23 cellular contexts compared by ENCODE assay signal in genomic region chr12:9752145-9752717, GRCh38. TPM values are rescaled to one million over a fixed set of nuclear protein-coding genes. Genes with fewer than 3 reads are reported as not detected.
A peak's percentile ranks its signal among the peaks of the same experiment; 100 is the strongest.
DNase-seq lines count a peak whose midpoint lies in the region; ATAC-seq and TF ChIP-seq lines count a peak whose summit lies in the region.
"Had no signal": no experiment of that assay in that cellular context is flagged by ENCODE, and none has a peak within 500 bp of the region (broad histone marks: within the 10 kb centered on the region; RNA-seq: fewer than 3 reads in every experiment).

No MANE protein-coding gene starts in this region.

- DNase-seq in activated T-cell treated with anti-CD3 and anti-CD28 coated beads, Interleukin-2, amount 50 U/mL, for 72 hours = no peak
- DNase-seq in activated T-cell treated with anti-CD3 and anti-CD28 coated beads, Interleukin-2, amount 50 U/mL, for 1 hour = no peak
- no peak for DNase-seq in activated B cell treated with CpG ODN at 0.5 μM for 24 hours
- DNase-seq in central memory CD8-positive, alpha-beta T cell (ENCODE audit: low spot score in 2 of 2) = no peak
- no peak for DNase-seq in stimulated activated naive CD8-positive, alpha-beta T cell treated with anti-CD3 and anti-CD28 coated beads, Interleukin-15, Interleukin-2, amounts not matched to agents 100 U/mL and 50 U/mL, for 24 hours
- DNase-seq in NCI-H1048 (lab: John Stamatoyannopoulos, UW) = no peak
- no peak for DNase-seq in GM13976 (ENCODE audit: low spot score)
- DNase-seq: brain microvascular endothelial cell, colonic mucosa, GF-D8, head of caudate nucleus, NCI-H187 treated with DMSO at 0.1 percent for 48 hours, NCI-H345, PC-3, SHP77 treated with DMSO at 0.1 percent for 48 hours, stomach, transverse colon had no signal

- POLR2A ChIA-PET in activated B cell treated with CpG ODN at 0.5 μM for 24 hours (lab: Charles Lee) = interaction anchor here (4.3 kb wide), 1 partner anchor 46 kb away, joined by 34 read pairs; no protein-coding TSS in a partner anchor

- in situ Hi-C loops in GM13976 (cut with MboI; ENCODE audit: low sequenced_read_pairs, unreplicated experiment) = no loop called here

- peak; percentile 29 to 31 for ATAC-seq in activated T-cell treated with anti-CD3 and anti-CD28 coated beads, Interleukin-2, amount 50 U/mL, for 72 hours (replicated peaks in 1 of 2)
- no peak for ATAC-seq in activated B cell treated with CpG ODN at 0.5 μM for 24 hours (ENCODE audit: low read depth)
- ATAC-seq in central memory CD8-positive, alpha-beta T cell (replicated peaks; ENCODE audit: extremely low read depth, poor library complexity, severe bottlenecking) = peak; percentile 26
- ATAC-seq in stimulated activated naive CD8-positive, alpha-beta T cell treated with anti-CD3 and anti-CD28 coated beads, Interleukin-15, Interleukin-2, amounts not matched to agents 100 U/mL and 50 U/mL, for 24 hours = peak; percentile 5
- no peak for ATAC-seq in HG03378 (IDR thresholded peaks at IDR 0.05; ENCODE audit: unreplicated experiment)
- ATAC-seq: left lobe of liver, PC-3 had no signal

- peak overlapping the region; percentile 79 to 100 for H3K4me3 Mint-ChIP-seq in activated T-cell treated with anti-CD3 and anti-CD28 coated beads, Interleukin-2, amount 50 U/mL, for 72 hours
- no peak overlapping the region for H3K4me3 Mint-ChIP-seq in activated B cell treated with CpG ODN at 0.5 μM for 24 hours
- H3K4me3 Mint-ChIP-seq in central memory CD8-positive, alpha-beta T cell = peak overlapping the region; percentile 57
- H3K4me3 Mint-ChIP-seq: mesothelial cell of epicardium had no signal

- H3K4me1 Mint-ChIP-seq in activated T-cell treated with anti-CD3 and anti-CD28 coated beads, Interleukin-2, amount 50 U/mL, for 72 hours (ENCODE audit: low read depth) = peaks cover 58% of the 10 kb centered on the region
- H3K4me1 Mint-ChIP-seq in activated B cell treated with CpG ODN at 0.5 μM for 24 hours = peaks cover 49% of the 10 kb centered on the region
- H3K4me1 Mint-ChIP-seq in central memory CD8-positive, alpha-beta T cell = peaks cover 50% of the 10 kb centered on the region

- intact Hi-C loops in activated B cell treated with CpG ODN at 0.5 μM for 24 hours (cut with micrococcal nuclease) = loop anchor here (5.0 to 10.0 kb wide), 2 partner anchors 460 to 613 kb away; partner anchors contain the start of gene GABARAPL1

- H3K27ac Mint-ChIP-seq in activated T-cell treated with anti-CD3 and anti-CD28 coated beads, Interleukin-2, amount 50 U/mL, for 72 hours = peak overlapping the region; percentile 86
- peak overlapping the region; percentile 66 for H3K27ac Mint-ChIP-seq in activated B cell treated with CpG ODN at 0.5 μM for 24 hours
- peak overlapping the region; percentile 88 for H3K27ac Mint-ChIP-seq in central memory CD8-positive, alpha-beta T cell (ENCODE audit: low read depth)
- H3K27ac Mint-ChIP-seq: mesothelial cell of epicardium had no signal

- no peaks in the 10 kb centered on the region for H3K27me3 Mint-ChIP-seq in activated T-cell treated with anti-CD3 and anti-CD28 coated beads, Interleukin-2, amount 50 U/mL, for 72 hours (ENCODE audit: low read depth)
- H3K27me3 Mint-ChIP-seq in activated B cell treated with CpG ODN at 0.5 μM for 24 hours = no peaks in the 10 kb centered on the region
- no peaks in the 10 kb centered on the region for H3K27me3 Mint-ChIP-seq in central memory CD8-positive, alpha-beta T cell

- CTCF ChIA-PET in activated B cell treated with CpG ODN at 0.5 μM for 24 hours (lab: Charles Lee) = interaction anchor here (1.1 to 17.3 kb wide), 8 partner anchors 9 to 388 kb away, joined by 3 to 451 read pairs (median 34); partner anchors contain the start of gene CD69

- TF ChIP-seq CTCF in activated B cell treated with CpG ODN at 0.5 μM for 24 hours (IDR thresholded peaks at IDR 0.05) (no peak), GM13976 (IDR thresholded peaks at IDR 0.05; ENCODE audit: borderline replicate concordance, control extremely low read depth, extremely low read depth, insufficient read depth, missing control alignments) (no peak)

- peaks cover 25 to 40% of the 10 kb centered on the region in 2 donors for H3K36me3 Mint-ChIP-seq in activated T-cell treated with anti-CD3 and anti-CD28 coated beads, Interleukin-2, amount 50 U/mL, for 72 hours (ENCODE audit: insufficient read depth in 2 of 2)
- peaks cover 49% of the 10 kb centered on the region for H3K36me3 Mint-ChIP-seq in activated B cell treated with CpG ODN at 0.5 μM for 24 hours (ENCODE audit: low read depth)
- peaks cover 54% of the 10 kb centered on the region for H3K36me3 Mint-ChIP-seq in central memory CD8-positive, alpha-beta T cell (ENCODE audit: insufficient read depth)
- H3K36me3 Mint-ChIP-seq: mesothelial cell of epicardium had no signal

- H3K9me3 Mint-ChIP-seq in activated T-cell treated with anti-CD3 and anti-CD28 coated beads, Interleukin-2, amount 50 U/mL, for 72 hours = no peaks in the 10 kb centered on the region
- no peaks in the 10 kb centered on the region for H3K9me3 Mint-ChIP-seq in activated B cell treated with CpG ODN at 0.5 μM for 24 hours
- H3K9me3 Mint-ChIP-seq in central memory CD8-positive, alpha-beta T cell = no peaks in the 10 kb centered on the region
- H3K9me3 Mint-ChIP-seq: mesothelial cell of epicardium had no signal

RNA-seq across cellular contexts. Expression of gene CD69, which starts 8.5 kb away (rescaled TPM):
- 100 to 1,000 TPM; 126 to 158 TPM for total RNA-seq in activated T-cell treated with anti-CD3 and anti-CD28 coated beads, Interleukin-2, amount 50 U/mL, for 72 hours
- total RNA-seq in activated B cell treated with CpG ODN at 0.5 μM for 24 hours = 23.7 and 26.7 TPM in 2 replicates
- total RNA-seq: H1, PC-3 had no signal

RNA-seq across cellular contexts. Expression of gene CLECL1, which starts 19.3 kb away (rescaled TPM):
- total RNA-seq in activated T-cell treated with anti-CD3 and anti-CD28 coated beads, Interleukin-2, amount 50 U/mL, for 72 hours = 10 to 100 TPM; 11.5 to 13.8 TPM
- total RNA-seq in activated B cell treated with CpG ODN at 0.5 μM for 24 hours = 111 and 115 TPM in 2 replicates
- total RNA-seq: H1, mesothelial cell of epicardium, PC-3, pulmonary artery endothelial cell, skeletal muscle tissue had no signal

Comparison
In these comparisons a context has a peak if more than half of its experiments do, and no peak if none do; other contexts are left out.
1. ATAC-seq: peak in activated T-cell treated with anti-CD3 and anti-CD28 coated beads, Interleukin-2, amount 50 U/mL, for 72 hours (2 of 2), central memory CD8-positive, alpha-beta T cell (single experiment) and stimulated activated naive CD8-positive, alpha-beta T cell treated with anti-CD3 and anti-CD28 coated beads, Interleukin-15, Interleukin-2, amounts not matched to agents 100 U/mL and 50 U/mL, for 24 hours (single experiment); none in activated B cell treated with CpG ODN at 0.5 μM for 24 hours (single experiment) and HG03378 (single experiment).
2. Peak in every context shown above with its lines, with median percentiles within 50 percentile points of each other: H3K27ac Mint-ChIP-seq.